32 cellular contexts compared by ENCODE assay signal in genomic region chr19:53916004-53916403, GRCh38. TPM values are rescaled to one million over a fixed set of nuclear protein-coding genes. Genes with fewer than 3 reads are reported as not detected.
"Had no signal": no experiment of that assay in that cellular context is flagged by ENCODE, and none has a peak within 500 bp of the region (broad histone marks: within the 10 kb centered on the region; RNA-seq: fewer than 3 reads in every experiment).

No MANE protein-coding gene starts in this region.

- H3K4me2 ChIP-seq: hepatocyte, neural progenitor cell had no signal

- H3K9me3 ChIP-seq: left ventricle myocardium inferior, neutrophil, pancreas, prostate gland, sigmoid colon, spleen, suprapubic skin, thoracic aorta, tibial artery, upper lobe of right lung had no signal

- H3K36me3 Mint-ChIP-seq: mesothelial cell of epicardium; natural killer cell; stimulated activated effector memory CD8-positive, alpha-beta T cell treated with anti-CD3 and anti-CD28 coated beads, Interleukin-12 subunit alpha, Interleukin-12 subunit beta, amount 100 ng/mL, for 72 hours had no signal

- H3K27ac Mint-ChIP-seq: mesothelial cell of epicardium; naive B cell; natural killer cell; nephron progenitor cell; neural progenitor cell; stimulated activated effector memory CD8-positive, alpha-beta T cell treated with anti-CD3 and anti-CD28 coated beads, Interleukin-12 subunit alpha, Interleukin-12 subunit beta, amount 100 ng/mL, for 72 hours; stimulated activated naive CD8-positive, alpha-beta T cell treated with anti-CD3 and anti-CD28 coated beads, Interleukin-15, Interleukin-2, amounts not matched to agents 100 ng/mL and 50 ng/mL, for 24 hours had no signal

- H3K27ac ChIP-seq: hepatocyte, left ventricle myocardium inferior, neural progenitor cell, neutrophil, pancreas, prostate gland, sigmoid colon, spleen, suprapubic skin, thoracic aorta, tibial artery, upper lobe of right lung had no signal

- H3K4me3 Mint-ChIP-seq: mesothelial cell of epicardium; naive B cell; natural killer cell; nephron progenitor cell; neural progenitor cell; stimulated activated effector memory CD8-positive, alpha-beta T cell treated with anti-CD3 and anti-CD28 coated beads, Interleukin-12 subunit alpha, Interleukin-12 subunit beta, amount 100 ng/mL, for 72 hours; stimulated activated naive CD8-positive, alpha-beta T cell treated with anti-CD3 and anti-CD28 coated beads, Interleukin-15, Interleukin-2, amounts not matched to agents 100 ng/mL and 50 ng/mL, for 24 hours had no signal

- H3K9ac ChIP-seq: neural progenitor cell had no signal

- ATAC-seq: natural killer cell; pancreas; right cardiac atrium; stimulated activated effector memory CD8-positive, alpha-beta T cell treated with anti-CD3 and anti-CD28 coated beads, Interleukin-12 subunit alpha, Interleukin-12 subunit beta, amount 100 ng/mL, for 72 hours; upper lobe of right lung had no signal

- H3K4me3 ChIP-seq: hepatocyte, left ventricle myocardium inferior, lung, neural progenitor cell, pancreas, prostate gland, sigmoid colon, spleen, suprapubic skin, thoracic aorta, tibial artery, upper lobe of right lung had no signal

- H3K4me1 Mint-ChIP-seq: mesothelial cell of epicardium; naive B cell; natural killer cell; nephron progenitor cell; stimulated activated effector memory CD8-positive, alpha-beta T cell treated with anti-CD3 and anti-CD28 coated beads, Interleukin-12 subunit alpha, Interleukin-12 subunit beta, amount 100 ng/mL, for 72 hours had no signal

- H3K79me2 ChIP-seq: hepatocyte had no signal

- DNase-seq: left ventricle myocardium inferior; mesendoderm; naive B cell; natural killer cell; nephron progenitor cell; occipital lobe; pancreas; retina; right cardiac atrium; sigmoid colon; small intestine; spleen; stimulated activated CD4-positive, alpha-beta T cell treated with anti-CD3 and anti-CD28 coated beads, Interleukin-4, amount 100 ng/mL, for 24 hours; stimulated activated naive CD4-positive, alpha-beta T cell; tibial artery; trophoblast cell; upper lobe of right lung had no signal

- H3K9me3 Mint-ChIP-seq: mesothelial cell of epicardium; nephron progenitor cell; neural progenitor cell; stimulated activated naive CD8-positive, alpha-beta T cell treated with anti-CD3 and anti-CD28 coated beads, Interleukin-15, Interleukin-2, amounts not matched to agents 100 ng/mL and 50 ng/mL, for 24 hours had no signal

- H3K36me3 ChIP-seq: left ventricle myocardium inferior, neural progenitor cell, neutrophil, pancreas, prostate gland, sigmoid colon, spleen, suprapubic skin, thoracic aorta, tibial artery, upper lobe of right lung had no signal

- H2AFZ ChIP-seq: hepatocyte, neural progenitor cell had no signal

- FAIRE-seq: pancreas, small intestine, urothelium cell line had no signal

- H3K4me1 ChIP-seq: left ventricle myocardium inferior, neural progenitor cell, pancreas, prostate gland, sigmoid colon, spleen, suprapubic skin, tibial artery, upper lobe of right lung had no signal

RNA-seq across cellular contexts. Expression of gene CACNG7, which starts 6.9 kb away (rescaled TPM):
- total RNA-seq: kidney epithelial cell, left ventricle myocardium inferior, lower leg skin, lung, mononuclear cell, natural killer cell, prostate gland, right cardiac atrium, sigmoid colon, spleen, subcutaneous adipose tissue, suprapubic skin, thoracic aorta, upper lobe of right lung had no signal
- polyA plus RNA-seq: lung, spleen had no signal

RNA-seq across cellular contexts. Expression of gene PRKCG, which starts 34.0 kb away (rescaled TPM):
- total RNA-seq: hepatocyte, left ventricle myocardium inferior, lower leg skin, right cardiac atrium, sigmoid colon, subcutaneous adipose tissue, suprapubic skin, thoracic aorta, upper lobe of right lung had no signal
- polyA plus RNA-seq: spleen had no signal

RNA-seq across cellular contexts. Expression of gene CACNG8, which starts 46.7 kb away (rescaled TPM):
- total RNA-seq: mononuclear cell, thoracic aorta had no signal
